17 cellular contexts compared by ENCODE assay signal in the genomic region with DNA sequence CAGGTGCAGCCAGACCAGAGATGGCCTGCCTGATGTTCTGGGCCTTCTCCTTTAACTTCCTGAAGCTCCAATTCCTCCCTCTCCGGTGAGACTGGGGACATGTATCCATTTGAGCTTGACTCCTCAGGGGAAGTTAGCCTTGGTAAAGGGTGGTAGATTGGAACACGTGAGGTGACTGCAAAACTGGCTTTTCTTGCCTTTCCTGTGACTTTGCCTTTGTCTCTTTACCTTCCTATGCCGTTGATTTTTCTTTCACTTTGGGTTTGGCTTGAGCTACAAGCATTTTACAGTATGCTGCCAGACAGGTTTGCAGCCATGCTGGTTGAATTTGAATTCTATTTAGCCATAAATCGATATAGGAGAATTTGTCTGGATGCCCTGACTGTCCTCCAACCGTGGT. TPM values are rescaled to one million over a fixed set of nuclear protein-coding genes. Genes with fewer than 3 reads are reported as not detected.
DNase-seq lines count a peak whose midpoint lies in the region; ATAC-seq and TF ChIP-seq lines count a peak whose summit lies in the region.
"Had no signal": no experiment of that assay in that cellular context is flagged by ENCODE, and none has a peak within 500 bp of the region (broad histone marks: within the 10 kb centered on the region; RNA-seq: fewer than 3 reads in every experiment).

No MANE protein-coding gene starts in this region.

- H3K27me3 ChIP-seq in prostate gland (replicated peaks; ENCODE audit: insufficient read depth) = no peaks in the 10 kb centered on the region
- no peaks in the 10 kb centered on the region for H3K27me3 ChIP-seq in stomach
- H3K27me3 ChIP-seq: BE2C had no signal

- H3K36me3 ChIP-seq in OCI-LY7 (ENCODE audit: insufficient read depth, low read length) = no peaks in the 10 kb centered on the region
- no peaks in the 10 kb centered on the region for H3K36me3 ChIP-seq in prostate gland
- no peaks in the 10 kb centered on the region for H3K36me3 ChIP-seq in stomach
- H3K36me3 ChIP-seq: BE2C had no signal

- CTCF ChIA-PET in OCI-LY7 (lab: Charles Lee; ENCODE audit: unreplicated experiment) = no interaction called here

- POLR2A ChIA-PET in OCI-LY7 (lab: Charles Lee) = interaction anchor here (0.6 to 0.7 kb wide), 3 partner anchors 10 to 407 kb away, joined by 4 to 7 read pairs (median 4); no protein-coding TSS in a partner anchor

- peaks cover 4% of the 10 kb centered on the region; the same call in 1 of the 2 replicates for H3K9me3 ChIP-seq in OCI-LY7 (ENCODE audit: low read length)
- no peaks in the 10 kb centered on the region for H3K9me3 ChIP-seq in prostate gland
- peaks cover 0 to 14% (median 5%) of the 10 kb centered on the region in 4 donors for H3K9me3 ChIP-seq in stomach
- H3K9me3 ChIP-seq: BE2C had no signal

- BruUV-seq in OCI-LY7 (replicated peaks; lab: Mats Ljungman, UMichigan) = no TSS peak

- no peak for TF ChIP-seq EP300 in stomach (IDR thresholded peaks at IDR 0.05)

- H3K27ac ChIP-seq in OCI-LY7 (ENCODE audit: low read depth, low read length, poor library complexity, severe bottlenecking) (no peak overlapping the region), prostate gland (peak overlapping the region in 1 of 2 donors; percentile 34), stomach (peak overlapping the region in 1 of 5 donors; percentile 40)
- H3K27ac ChIP-seq: SK-N-MC had no signal

- intact Hi-C loops in OCI-LY7 (cut with micrococcal nuclease; ENCODE audit: unreplicated experiment) = loop anchor here (10.0 kb wide), 3 partner anchors 132 to 268 kb away; no protein-coding TSS in a partner anchor
- intact Hi-C loops in prostate gland (cut with DNase I) = no loop called here
- intact Hi-C loops in stomach (cut with DNase I; ENCODE audit: low total_unique reads) = no loop called here

- no peak for TF ChIP-seq CTCF in OCI-LY7 (conservative IDR thresholded peaks at IDR 0.05; ENCODE audit: low read length)
- TF ChIP-seq CTCF in prostate gland (IDR thresholded peaks at IDR 0.05) = no peak
- no peak for TF ChIP-seq CTCF in stomach (IDR thresholded peaks at IDR 0.05)

- H4K20me1 ChIP-seq in OCI-LY7 (ENCODE audit: insufficient read depth, low read length) = no peaks in the 10 kb centered on the region

- DNase-seq in DMS53 (lab: John Stamatoyannopoulos, UW) (peak; percentile 8), DMS53 treated with DMSO at 0.1 percent for 48 hours (lab: John Stamatoyannopoulos, UW; ENCODE audit: unreplicated experiment) (no peak), OCI-LY7 (ENCODE audit: low spot score) (no peak), prostate gland (ENCODE audit: low spot score) (peak; percentile 40), NCI-H524 treated with DMSO at 0.1 percent for 48 hours (lab: John Stamatoyannopoulos, UW) (no peak), stomach (no peak), NCI-H1694 treated with DMSO at 0.1 percent for 48 hours (lab: John Stamatoyannopoulos, UW) (no peak)
- DNase-seq: 8988T; BE2C; Calu3; CD4-positive, alpha-beta memory T cell; DND-41; GDM1 had no signal

- no peaks in the 10 kb centered on the region for H3K9me2 ChIP-seq in OCI-LY7 (ENCODE audit: insufficient read depth, low read length)

- 37% methylated on average over 5 of the region's 5 CpGs for WGBS in prostate gland
- WGBS in stomach, 5 donors = 24 to 45% (median 30%) methylated on average over 5 of the region's 5 CpGs

- H3K4me2 ChIP-seq in OCI-LY7 (ENCODE audit: low read length) = no peak overlapping the region

- TF ChIP-seq POLR2A in prostate gland (IDR thresholded peaks at IDR 0.05) (no peak), stomach (IDR thresholded peaks at IDR 0.05) (no peak)

- H3K4me1 ChIP-seq in OCI-LY7 (ENCODE audit: insufficient read depth, low read length, poor library complexity, severe bottlenecking) (no peaks in the 10 kb centered on the region), prostate gland (replicated peaks) (peaks cover 9% of the 10 kb centered on the region), stomach (peaks cover 0 to 20% (median 16%) of the 10 kb centered on the region in 4 donors)
- H3K4me1 ChIP-seq: BE2C had no signal

- H3K4me3 ChIP-seq in OCI-LY7 (ENCODE audit: low read depth, low read length, poor library complexity, severe bottlenecking) (no peak overlapping the region), prostate gland (no peak overlapping the region), stomach (no peak overlapping the region)
- H3K4me3 ChIP-seq: GM12878, SK-N-MC had no signal

- ATAC-seq in esophagus mucosa = peak; percentile 72
- ATAC-seq: Panc1 had no signal

- no peaks in the 10 kb centered on the region for H3K79me2 ChIP-seq in OCI-LY7 (ENCODE audit: insufficient read depth, low read depth, low read length)

- H2AFZ ChIP-seq in OCI-LY7 (ENCODE audit: low read length) = peak overlapping the region; percentile 86; the same call in 1 of the 2 replicates

RNA-seq across cellular contexts. Expression of gene GLYATL1, which starts 16.8 kb away (rescaled TPM):
- not detected in 2 replicates for total RNA-seq in OCI-LY7 (2014; rRNA removed; shearing (Covaris generic))
- total RNA-seq in OCI-LY7 (2022) (not detected in 2 replicates), esophagus mucosa (0.44 TPM), prostate gland (10 to 100 TPM in 1 of 2 donors, 1 to 10 TPM in 1; 4.0 to 33.7 TPM), stomach (10 to 100 TPM in 1 of 5 donors, under 1 TPM in 1, not detected in 3; 0.73 to 13.4 TPM)
- 1 to 10 TPM; 1.3 to 1.7 (median 1.4) TPM for polyA plus RNA-seq in stomach
- total RNA-seq: Calu3; CD4-positive, alpha-beta memory T cell; GM12878 had no signal
- polyA plus RNA-seq: CD4-positive, alpha-beta memory T cell; GM12878 had no signal

Comparison
In these comparisons a context has a peak if more than half of its experiments do, and no peak if none do; other contexts are left out.
1. DNase-seq: peak in DMS53 (single experiment) and prostate gland (single experiment); none in DMS53 treated with DMSO at 0.1 percent for 48 hours (single experiment), OCI-LY7 (single experiment), NCI-H524 treated with DMSO at 0.1 percent for 48 hours (single experiment), stomach (single experiment) and NCI-H1694 treated with DMSO at 0.1 percent for 48 hours (single experiment).